In the genomic region with DNA sequence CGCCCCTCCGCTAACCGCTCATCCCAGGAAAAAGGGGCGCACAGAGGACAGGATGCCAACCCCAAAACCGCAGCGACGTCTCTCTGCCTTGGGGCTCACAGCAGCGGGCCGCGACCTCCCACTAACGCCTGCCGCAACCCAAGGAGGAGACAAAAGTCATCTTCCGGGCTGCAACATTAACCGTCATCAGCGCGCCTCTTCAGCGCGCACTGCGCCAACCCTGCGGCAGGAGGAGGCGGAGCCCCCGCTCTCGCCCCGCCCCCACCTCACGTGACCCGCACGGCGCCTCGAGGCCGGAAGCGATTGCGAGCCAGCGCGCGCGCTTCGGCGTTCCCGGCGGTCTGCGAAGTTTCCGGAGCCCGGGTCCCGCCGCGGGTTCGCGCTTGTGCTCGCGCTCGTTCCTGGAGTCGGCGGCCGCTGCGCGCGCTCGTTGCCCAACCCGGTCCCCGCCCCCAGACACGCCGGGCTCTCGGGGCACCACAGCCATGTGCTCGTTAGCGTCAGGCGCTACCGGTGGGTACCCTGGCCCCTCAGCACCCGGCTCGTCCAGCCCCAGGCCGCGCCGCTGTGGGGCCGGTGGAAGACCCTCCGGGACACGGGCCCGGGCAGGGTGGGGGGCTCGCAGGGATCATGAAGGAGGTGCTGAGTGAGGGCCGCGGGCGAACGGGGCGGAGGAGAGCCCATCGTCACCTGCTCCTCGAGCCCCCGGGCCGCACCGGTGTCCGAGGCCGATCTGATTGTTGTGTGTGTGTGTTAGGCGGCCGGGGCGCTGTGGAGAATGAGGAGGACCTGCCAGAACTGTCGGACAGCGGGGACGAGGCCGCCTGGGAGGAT, we compare ENCODE assay signal across 8 cellular contexts. TPM values are rescaled to one million over a fixed set of nuclear protein-coding genes. Genes with fewer than 3 reads are reported as not detected.
DNase-seq lines count a peak whose midpoint lies in the region; ATAC-seq and TF ChIP-seq lines count a peak whose summit lies in the region.

Gene PRMT3 (plus strand): TSS at position 455 of the 834 bp plus-strand sequence. CDS start 31 bp downstream, at position 486.

- DNase-seq in DMS153 treated with DMSO at 0.1 percent for 48 hours (lab: John Stamatoyannopoulos, UW; ENCODE audit: unreplicated experiment) (peak; percentile 79), OCI-M1 (lab: John Stamatoyannopoulos, UW) (peak; percentile 95), activated T-cell treated with anti-CD3 and anti-CD28 coated beads for 24 hours (ENCODE audit: low read depth) (peak; percentile 96), epidermal melanocyte (ENCODE audit: insufficient read length, low spot score) (peak; percentile 81)
- DNase-seq in stimulated activated CD8-positive, alpha-beta memory T cell treated with anti-CD3 and anti-CD28 coated beads, Interleukin-2, amount 100 ng/mL, for 48 hours (ENCODE audit: low read depth in 2 of 2): peak; percentile 96 to 97

- no peak for TF ChIP-seq EP300 in Ishikawa (IDR thresholded peaks at IDR 0.05; ENCODE audit: borderline replicate concordance)

- peak; percentile 78 for ATAC-seq in GM21619 (IDR thresholded peaks at IDR 0.05; ENCODE audit: unreplicated experiment)

- peak within 1 kb of the TSS; percentile 79 for H3K4me3 ChIP-seq in mononuclear cell (ENCODE audit: low read length)

- TF ChIP-seq RAD21 in Ishikawa (IDR thresholded peaks at IDR 0.05; ENCODE audit: low read depth): no peak

- H3K27me3 ChIP-seq in mononuclear cell (ENCODE audit: insufficient read depth, low read length): no peaks in the 10 kb centered on the region

- H3K4me1 ChIP-seq in mononuclear cell (ENCODE audit: insufficient read depth, low read length): peaks cover 20% of the 10 kb centered on the region

- H3K9me3 ChIP-seq in mononuclear cell (ENCODE audit: low read depth, low read length): no peaks in the 10 kb centered on the region

TF ChIP-seq in Ishikawa, 13 proteins besides CTCF, POLR2A, EP300 and RAD21:
- TF ChIP-seq FOXM1 (IDR thresholded peaks at IDR 0.05; ENCODE audit: borderline replicate concordance, low read depth) (no peak), YY1 (IDR thresholded peaks at IDR 0.05; ENCODE audit: low read depth) (no peak), CEBPB (IDR thresholded peaks at IDR 0.05) (peak; percentile 42; the same call in 1 of the 2 replicates), TEAD4 (IDR thresholded peaks at IDR 0.05) (no peak), TAF1 (IDR thresholded peaks at IDR 0.05; ENCODE audit: low read depth) (peak; percentile 80), REST (IDR thresholded peaks at IDR 0.05; ENCODE audit: low read depth) (no peak), NFIC (IDR thresholded peaks at IDR 0.05) (no peak; the same call in 1 of the 2 replicates), USF1 (IDR thresholded peaks at IDR 0.05) (peak; percentile 98), ZBTB7A (IDR thresholded peaks at IDR 0.05; ENCODE audit: low read depth) (peak; percentile 90), EGR1 (IDR thresholded peaks at IDR 0.05) (no peak; the same call in none of the 2 replicates), CREB1 (IDR thresholded peaks at IDR 0.05; ENCODE audit: low read depth) (peak; percentile 92), TCF12 (IDR thresholded peaks at IDR 0.05; ENCODE audit: low read depth) (no peak)
- TF ChIP-seq, protein P1, sequence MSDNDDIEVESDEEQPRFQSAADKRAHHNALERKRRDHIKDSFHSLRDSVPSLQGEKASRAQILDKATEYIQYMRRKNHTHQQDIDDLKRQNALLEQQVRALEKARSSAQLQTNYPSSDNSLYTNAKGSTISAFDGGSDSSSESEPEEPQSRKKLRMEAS (IDR thresholded peaks at IDR 0.05): peak; percentile 97

RNA-seq across cellular contexts. Expression of gene PRMT3, which starts in this region (rescaled TPM):
- total RNA-seq in mononuclear cell: 15.8 TPM

Comparison
In these comparisons a context has a peak if more than half of its experiments do, and no peak if none do; other contexts are left out.
1. Peak in every context shown above with its lines: DNase-seq, ATAC-seq and H3K4me3 ChIP-seq.